ENCODE assay signal across 14 cellular contexts in the genomic region with DNA sequence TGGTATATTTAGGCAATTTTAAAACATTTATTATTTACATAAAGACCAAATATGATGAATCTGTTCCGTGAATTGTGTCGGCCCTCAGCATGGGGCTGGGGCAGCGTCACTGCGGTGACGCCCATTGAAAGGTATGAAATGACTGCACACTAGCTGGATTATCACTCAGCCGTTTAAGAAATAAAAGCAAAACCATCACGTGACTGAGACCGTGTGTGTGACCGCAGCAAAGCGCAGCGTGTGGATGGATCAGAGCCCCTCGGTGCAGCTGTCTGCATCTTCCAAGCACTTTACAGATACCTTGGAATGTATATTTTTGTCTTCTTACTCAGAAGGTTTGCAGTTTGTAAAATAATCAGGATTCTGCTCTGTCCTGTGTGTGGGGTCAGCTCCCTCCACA. TPM values are rescaled to one million over a fixed set of nuclear protein-coding genes. Genes with fewer than 3 reads are reported as not detected.
DNase-seq lines count a peak whose midpoint lies in the region; ATAC-seq and TF ChIP-seq lines count a peak whose summit lies in the region.
"Had no signal": no experiment of that assay in that cellular context is flagged by ENCODE, and none has a peak within 500 bp of the region (broad histone marks: within the 10 kb centered on the region; RNA-seq: fewer than 3 reads in every experiment).

No MANE protein-coding gene starts in this region.

- CTCF ChIA-PET in GM10248 (lab: Yijun Ruan, JAX): interaction anchor here (0.9 to 1.1 kb wide), 2 partner anchors 12 to 25 kb away, joined by 3 read pairs; no protein-coding TSS in a partner anchor

- POLR2A ChIA-PET in GM10248 (lab: Yijun Ruan, JAX): no interaction called here

- 79 to 86% (median 82%) methylated on average over 12 of the region's 12 CpGs for WGBS in psoas muscle, 3 donors

- no peaks in the 10 kb centered on the region for H3K9me3 ChIP-seq in psoas muscle
- H3K9me3 ChIP-seq: ascending aorta, prostate gland, SJSA1, uterus had no signal

- no peaks in the 10 kb centered on the region for H3K27me3 ChIP-seq in psoas muscle (ENCODE audit: insufficient read depth in 3 of 3, low read length in 2 of 3)
- H3K27me3 ChIP-seq: ascending aorta, SJSA1, uterus had no signal

- H3K36me3 ChIP-seq in psoas muscle (ENCODE audit: insufficient read depth in 1 of 2, low read depth in 1 of 2): peaks cover 0 to 79% of the 10 kb centered on the region in 2 donors
- H3K36me3 ChIP-seq: prostate gland, uterus had no signal

- H3K4me3 ChIP-seq in psoas muscle: no peak overlapping the region
- H3K4me3 ChIP-seq: ascending aorta, prostate gland, SJSA1, uterus had no signal

- H3K4me1 ChIP-seq in psoas muscle: peaks cover 11% of the 10 kb centered on the region
- H3K4me1 ChIP-seq: ascending aorta, prostate gland, uterus had no signal

- intact Hi-C loops in psoas muscle (cut with DNase I): loop anchor here in 1 of 2 donors (5.0 kb wide), 1 partner anchor 39 kb away; no protein-coding TSS in a partner anchor

- DNase-seq in GM10248 (ENCODE audit: extremely low spot score): peak; percentile 54
- DNase-seq in dermis blood vessel endothelial cell: peak; percentile 85
- DNase-seq in psoas muscle: no peak
- DNase-seq in stimulated activated naive CD4-positive, alpha-beta T cell (lab: John Stamatoyannopoulos, UW): no peak
- no peak for DNase-seq in NCI-H748 treated with DMSO at 0.1 percent for 48 hours (lab: John Stamatoyannopoulos, UW)
- no peak for DNase-seq in 8988T
- DNase-seq: activated CD8-positive, alpha-beta memory T cell treated with anti-CD3 and anti-CD28 coated beads, Interleukin-2, amount 50 U/mL, for 4 hours; CD8-positive, alpha-beta T cell; NCI-H1092; uterus had no signal

- no peak for TF ChIP-seq CTCF in GM10248 (IDR thresholded peaks at IDR 0.05; ENCODE audit: control extremely low read depth, extremely low read depth, low read depth, missing control alignments)
- TF ChIP-seq CTCF in psoas muscle (IDR thresholded peaks at IDR 0.05): no peak

- H3K27ac ChIP-seq in psoas muscle: peak overlapping the region; percentile 23
- H3K27ac ChIP-seq: ascending aorta, SJSA1 had no signal

- ATAC-seq in HG03439 (IDR thresholded peaks at IDR 0.05; ENCODE audit: unreplicated experiment): peak; percentile 47
- no peak for ATAC-seq in psoas muscle
- ATAC-seq: CD8-positive, alpha-beta T cell had no signal

RNA-seq across cellular contexts. Expression of gene WDR45B, which starts 45.3 kb away (rescaled TPM):
- 61.4 and 91.0 TPM in 2 replicates for total RNA-seq in dermis blood vessel endothelial cell
- 10 to 100 TPM; 25.1 to 35.7 (median 30.9) TPM for total RNA-seq in psoas muscle
- polyA plus RNA-seq in psoas muscle: 10 to 100 TPM; 21.4 to 62.7 (median 43.5) TPM

Comparison
In these comparisons a context has a peak if more than half of its experiments do, and no peak if none do; other contexts are left out.
1. DNase-seq: peak in GM10248 (single experiment) and dermis blood vessel endothelial cell (single experiment); none in psoas muscle (0 of 2), stimulated activated naive CD4-positive, alpha-beta T cell (0 of 6), NCI-H748 treated with DMSO at 0.1 percent for 48 hours (single experiment) and 8988T (single experiment).